11 cellular contexts compared by ENCODE assay signal in genomic region chr9:110192531-110193326, GRCh38. TPM values are rescaled to one million over a fixed set of nuclear protein-coding genes. Genes with fewer than 3 reads are reported as not detected.
A peak's percentile ranks its signal among the peaks of the same experiment; 100 is the strongest.
DNase-seq lines count a peak whose midpoint lies in the region; ATAC-seq and TF ChIP-seq lines count a peak whose summit lies in the region.
"Had no signal": no experiment of that assay in that cellular context is flagged by ENCODE, and none has a peak within 500 bp of the region (broad histone marks: within the 10 kb centered on the region; RNA-seq: fewer than 3 reads in every experiment).

No MANE protein-coding gene starts in this region.

- WGBS in heart right ventricle, 2 donors = 68 to 70% methylated on average over 5 of the region's 5 CpGs
- WGBS in aorta, 2 donors = 6 to 8% methylated on average over 5 of the region's 5 CpGs

- H3K4me1 ChIP-seq in heart right ventricle (peaks cover 0 to 32% (median 0%) of the 10 kb centered on the region in 9 donors), muscle layer of duodenum (ENCODE audit: control insufficient read depth in 1 of 2, insufficient read depth in 2 of 2, low read length in 2 of 2) (peaks cover 4 to 18% of the 10 kb centered on the region in 2 donors), aorta (ENCODE audit: control insufficient read depth in 1 of 2, insufficient read depth in 2 of 2, low read length in 2 of 2) (no peaks in the 10 kb centered on the region)

- H3K27me3 ChIP-seq in heart right ventricle (no peaks in the 10 kb centered on the region), muscle layer of duodenum (ENCODE audit: low read depth, low read length) (no peaks in the 10 kb centered on the region), aorta (ENCODE audit: control insufficient read depth in 1 of 2, insufficient read depth in 2 of 2, low read length in 1 of 2) (no peaks in the 10 kb centered on the region)
- H3K27me3 ChIP-seq: cardiac muscle cell had no signal

- POLR2A ChIA-PET in naive thymus-derived CD8-positive, alpha-beta T cell (lab: Charles Lee) = no interaction called here

- H3K9me3 ChIP-seq in heart right ventricle = no peaks in the 10 kb centered on the region
- no peaks in the 10 kb centered on the region for H3K9me3 ChIP-seq in muscle layer of duodenum (ENCODE audit: control insufficient read depth in 1 of 2, low read length in 2 of 2)
- no peaks in the 10 kb centered on the region for H3K9me3 ChIP-seq in aorta (ENCODE audit: control insufficient read depth, low read length)

- H3K4me3 ChIP-seq in heart right ventricle = no peak overlapping the region
- no peak overlapping the region for H3K4me3 ChIP-seq in coronary artery
- no peak overlapping the region for H3K4me3 ChIP-seq in muscle layer of duodenum (ENCODE audit: low read depth in 1 of 2, low read length in 2 of 2)
- no peak overlapping the region for H3K4me3 ChIP-seq in aorta (ENCODE audit: low read length in 2 of 2)
- H3K4me3 ChIP-seq: cardiac muscle cell had no signal

- peak overlapping the region in 8 of 10 donors; percentile 8 to 74 (median 53) for H3K27ac ChIP-seq in heart right ventricle
- H3K27ac ChIP-seq in coronary artery = peak overlapping the region; percentile 46 to 61
- peak overlapping the region; percentile 34 for H3K27ac ChIP-seq in muscle layer of duodenum (ENCODE audit: low read length)
- H3K27ac ChIP-seq in aorta (ENCODE audit: low read depth in 1 of 2, low read length in 2 of 2) = peak overlapping the region; percentile 41 to 57
- H3K27ac ChIP-seq: cardiac muscle cell had no signal

- DNase-seq in heart right ventricle (no peak), Right ventricle myocardium inferior (ENCODE audit: missing footprints) (no peak), coronary artery (ENCODE audit: low spot score) (no peak), aorta (peak in 1 of 2 donors; percentile 53), DMS79 (lab: John Stamatoyannopoulos, UW) (no peak)
- no peak for DNase-seq in naive thymus-derived CD8-positive, alpha-beta T cell
- DNase-seq: NCI-H345 had no signal

- H3K36me3 ChIP-seq in heart right ventricle (no peaks in the 10 kb centered on the region), muscle layer of duodenum (ENCODE audit: control insufficient read depth in 1 of 2, insufficient read depth in 2 of 2, low read length in 2 of 2) (no peaks in the 10 kb centered on the region), aorta (ENCODE audit: control insufficient read depth in 1 of 2, insufficient read depth in 2 of 2, low read length in 1 of 2) (no peaks in the 10 kb centered on the region)
- H3K36me3 ChIP-seq: cardiac muscle cell had no signal

- H3K9me3 Mint-ChIP-seq in naive thymus-derived CD8-positive, alpha-beta T cell = no peaks in the 10 kb centered on the region
- H3K9me3 Mint-ChIP-seq: CD14-positive monocyte had no signal

- intact Hi-C loops in heart right ventricle (cut with DNase I) (loop anchor here in 2 of 10 donors (10.0 kb wide), 2 partner anchors 422 to 432 kb away; no protein-coding TSS in a partner anchor), Right ventricle myocardium inferior (cut with DNase I) (no loop called here), aorta (cut with DNase I) (no loop called here)

- ATAC-seq in heart right ventricle (peak in 6 of 8 donors; percentile 23 to 73 (median 47)), Right ventricle myocardium inferior (no peak), aorta (ENCODE audit: low FRiP score) (peak; percentile 77), HG03565 (IDR thresholded peaks at IDR 0.05; ENCODE audit: unreplicated experiment) (no peak)
- ATAC-seq in naive thymus-derived CD8-positive, alpha-beta T cell = no peak

- H3K4me3 Mint-ChIP-seq in naive thymus-derived CD8-positive, alpha-beta T cell = no peak overlapping the region

- peaks cover 0 to 6% (median 0%) of the 10 kb centered on the region in 5 donors for H3K27me3 Mint-ChIP-seq in naive thymus-derived CD8-positive, alpha-beta T cell

- H3K4me1 Mint-ChIP-seq in naive thymus-derived CD8-positive, alpha-beta T cell = peaks cover 0 to 6% (median 3%) of the 10 kb centered on the region in 4 donors

- no peak overlapping the region for H3K27ac Mint-ChIP-seq in naive thymus-derived CD8-positive, alpha-beta T cell

- H3K36me3 Mint-ChIP-seq in naive thymus-derived CD8-positive, alpha-beta T cell = no peaks in the 10 kb centered on the region
- H3K36me3 Mint-ChIP-seq: CD14-positive monocyte had no signal

- TF ChIP-seq CTCF in heart right ventricle (IDR thresholded peaks at IDR 0.05) = no peak
- TF ChIP-seq CTCF in coronary artery (IDR thresholded peaks at IDR 0.05) = no peak

RNA-seq across cellular contexts. Expression of gene C9orf152, which starts 15.2 kb away (rescaled TPM):
- total RNA-seq in heart right ventricle (not detected), Right ventricle myocardium inferior (not detected), aorta (not detected)
- polyA plus RNA-seq in heart right ventricle (not detected), aorta (1 to 10 TPM in 1 of 2 donors, under 1 TPM in 1; 0.38 to 3.1 TPM)
- not detected for total RNA-seq in naive thymus-derived CD8-positive, alpha-beta T cell
- not detected for polyA plus RNA-seq in naive thymus-derived CD8-positive, alpha-beta T cell
- total RNA-seq: cardiac muscle cell had no signal
- polyA plus RNA-seq: cardiac muscle cell, CD14-positive monocyte had no signal

Comparison
In these comparisons a context has a peak if more than half of its experiments do, and no peak if none do; other contexts are left out.
1. ATAC-seq: peak in heart right ventricle (6 of 8) and aorta (single experiment); none in Right ventricle myocardium inferior (single experiment), HG03565 (single experiment) and naive thymus-derived CD8-positive, alpha-beta T cell (0 of 2).
2. Peak in every context shown above with its lines, with median percentiles within 50 percentile points of each other: H3K27ac ChIP-seq.